Comparison of ENCODE assay signal across 22 cellular contexts in genomic region chr16:11686713-11687112, GRCh38. TPM values are rescaled to one million over a fixed set of nuclear protein-coding genes. Genes with fewer than 3 reads are reported as not detected.
DNase-seq lines count a peak whose midpoint lies in the region; ATAC-seq lines count a peak whose summit lies in the region.
"Had no signal": no experiment of that assay in that cellular context is flagged by ENCODE, and none has a peak within 500 bp of the region (broad histone marks: within the 10 kb centered on the region; RNA-seq: fewer than 3 reads in every experiment).

No MANE protein-coding gene starts in this region.

- H3K9me3 Mint-ChIP-seq in activated naive CD8-positive, alpha-beta T cell treated with anti-CD3 and anti-CD28 coated beads for 36 hours = no peaks in the 10 kb centered on the region
- H3K9me3 Mint-ChIP-seq in activated naive CD8-positive, alpha-beta T cell treated with anti-CD3 and anti-CD28 coated beads, Interleukin-2, amount 50 U/mL, for 24 hours = no peaks in the 10 kb centered on the region
- H3K9me3 Mint-ChIP-seq in naive B cell = peaks cover 0 to 4% (median 0%) of the 10 kb centered on the region in 7 donors
- H3K9me3 Mint-ChIP-seq in activated CD4-positive, alpha-beta memory T cell treated with anti-CD3 and anti-CD28 coated beads for 36 hours = no peaks in the 10 kb centered on the region
- H3K9me3 Mint-ChIP-seq: activated naive CD4-positive, alpha-beta T cell treated with anti-CD3 and anti-CD28 coated beads for 36 hours; GM23338; T-helper 1 cell treated with Interleukin-12 subunit alpha and Interleukin-12 subunit beta and Interleukin-4 antibody, amounts not matched to agents 30 μg/mL and 1 μg/mL, for 36 hours had no signal

- no peak overlapping the region for H3K4me3 Mint-ChIP-seq in activated naive CD8-positive, alpha-beta T cell treated with anti-CD3 and anti-CD28 coated beads for 36 hours
- no peak overlapping the region for H3K4me3 Mint-ChIP-seq in activated naive CD8-positive, alpha-beta T cell treated with anti-CD3 and anti-CD28 coated beads, Interleukin-2, amount 50 U/mL, for 24 hours
- no peak overlapping the region for H3K4me3 Mint-ChIP-seq in T-helper 17 cell
- H3K4me3 Mint-ChIP-seq in naive B cell = peak overlapping the region in 3 of 8 donors; percentile 5 to 61 (median 16)
- H3K4me3 Mint-ChIP-seq in activated CD4-positive, alpha-beta memory T cell treated with anti-CD3 and anti-CD28 coated beads for 36 hours = no peak overlapping the region
- H3K4me3 Mint-ChIP-seq: activated naive CD4-positive, alpha-beta T cell treated with anti-CD3 and anti-CD28 coated beads for 36 hours; GM23338; T-helper 1 cell treated with Interleukin-12 subunit alpha and Interleukin-12 subunit beta and Interleukin-4 antibody, amounts not matched to agents 30 μg/mL and 1 μg/mL, for 36 hours had no signal

- no peak for ATAC-seq in activated naive CD8-positive, alpha-beta T cell treated with anti-CD3 and anti-CD28 coated beads, Interleukin-2, amount 50 U/mL, for 24 hours
- ATAC-seq in T-helper 17 cell (no peak), naive B cell (ENCODE audit: low read depth in 2 of 2) (no peak)
- ATAC-seq: A549, GM23338, heart left ventricle, left lung, Right ventricle myocardium inferior had no signal

- no peaks in the 10 kb centered on the region for H3K9me3 ChIP-seq in T-helper 17 cell (ENCODE audit: control insufficient read depth, low read length, poor library complexity, severe bottlenecking)
- H3K9me3 ChIP-seq: A549; BLaER1 treated with 17β-estradiol and CSF1 and Interleukin-3, amounts not matched to agents 10 nM and 100 nM; heart left ventricle; left lung had no signal

- DNase-seq in activated naive CD8-positive, alpha-beta T cell treated with anti-CD3 and anti-CD28 coated beads for 36 hours = no peak
- no peak for DNase-seq in activated naive CD8-positive, alpha-beta T cell treated with anti-CD3 and anti-CD28 coated beads, Interleukin-2, amount 50 U/mL, for 24 hours
- no peak for DNase-seq in T-helper 17 cell
- DNase-seq in naive B cell = no peak
- no peak for DNase-seq in SK-N-DZ (ENCODE audit: low spot score)
- DNase-seq in activated CD4-positive, alpha-beta memory T cell treated with anti-CD3 and anti-CD28 coated beads for 36 hours = no peak
- no peak for DNase-seq in anterior cingulate cortex (lab: John Stamatoyannopoulos, UW)
- DNase-seq in activated CD8-positive, alpha-beta memory T cell treated with anti-CD3 and anti-CD28 coated beads, Interleukin-2, amount 50 U/mL, for 4 hours = no peak
- DNase-seq: activated naive CD4-positive, alpha-beta T cell treated with anti-CD3 and anti-CD28 coated beads for 36 hours; DMS153; heart left ventricle; left lung; NCI-H146; NCI-H2171 treated with DMSO at 0.1 percent for 48 hours; NCI-H526 treated with DMSO at 0.1 percent for 48 hours; small intestine had no signal

- POLR2A ChIA-PET in activated CD4-positive, alpha-beta memory T cell treated with anti-CD3 and anti-CD28 coated beads for 36 hours (lab: Charles Lee) = no interaction called here

- H3K27me3 Mint-ChIP-seq in activated naive CD8-positive, alpha-beta T cell treated with anti-CD3 and anti-CD28 coated beads for 36 hours = no peaks in the 10 kb centered on the region
- H3K27me3 Mint-ChIP-seq in activated naive CD8-positive, alpha-beta T cell treated with anti-CD3 and anti-CD28 coated beads, Interleukin-2, amount 50 U/mL, for 24 hours = no peaks in the 10 kb centered on the region
- H3K27me3 Mint-ChIP-seq in T-helper 17 cell (no peaks in the 10 kb centered on the region), naive B cell (no peaks in the 10 kb centered on the region)
- no peaks in the 10 kb centered on the region for H3K27me3 Mint-ChIP-seq in activated CD4-positive, alpha-beta memory T cell treated with anti-CD3 and anti-CD28 coated beads for 36 hours
- H3K27me3 Mint-ChIP-seq: progenitor cell of endocrine pancreas had no signal

- intact Hi-C loops in activated CD4-positive, alpha-beta memory T cell treated with anti-CD3 and anti-CD28 coated beads for 36 hours (cut with micrococcal nuclease) = no loop called here

- H3K4me1 Mint-ChIP-seq in activated naive CD8-positive, alpha-beta T cell treated with anti-CD3 and anti-CD28 coated beads for 36 hours = peaks cover 33% of the 10 kb centered on the region
- H3K4me1 Mint-ChIP-seq in activated naive CD8-positive, alpha-beta T cell treated with anti-CD3 and anti-CD28 coated beads, Interleukin-2, amount 50 U/mL, for 24 hours = peaks cover 50% of the 10 kb centered on the region
- H3K4me1 Mint-ChIP-seq in T-helper 17 cell (peaks cover 26% of the 10 kb centered on the region), naive B cell (peaks cover 58 to 87% (median 70%) of the 10 kb centered on the region in 3 donors)
- peaks cover 40% of the 10 kb centered on the region for H3K4me1 Mint-ChIP-seq in activated CD4-positive, alpha-beta memory T cell treated with anti-CD3 and anti-CD28 coated beads for 36 hours (ENCODE audit: low read depth)

- H3K36me3 Mint-ChIP-seq in activated naive CD8-positive, alpha-beta T cell treated with anti-CD3 and anti-CD28 coated beads for 36 hours = peaks cover 23% of the 10 kb centered on the region
- peaks cover 60% of the 10 kb centered on the region for H3K36me3 Mint-ChIP-seq in activated naive CD8-positive, alpha-beta T cell treated with anti-CD3 and anti-CD28 coated beads, Interleukin-2, amount 50 U/mL, for 24 hours (ENCODE audit: low read depth)
- H3K36me3 Mint-ChIP-seq in T-helper 17 cell (ENCODE audit: low read depth) (peaks cover 6% of the 10 kb centered on the region), naive B cell (peaks cover 7 to 14% of the 10 kb centered on the region in 2 donors)
- H3K36me3 Mint-ChIP-seq in activated CD4-positive, alpha-beta memory T cell treated with anti-CD3 and anti-CD28 coated beads for 36 hours = peaks cover 53% of the 10 kb centered on the region

- CTCF ChIA-PET in activated CD4-positive, alpha-beta memory T cell treated with anti-CD3 and anti-CD28 coated beads for 36 hours (lab: Charles Lee) = interaction anchor here (0.6 kb wide), 1 partner anchor 11 kb away, joined by 3 read pairs; no protein-coding TSS in a partner anchor

- H3K27ac Mint-ChIP-seq in activated naive CD8-positive, alpha-beta T cell treated with anti-CD3 and anti-CD28 coated beads for 36 hours = peak overlapping the region; percentile 38
- H3K27ac Mint-ChIP-seq in activated naive CD8-positive, alpha-beta T cell treated with anti-CD3 and anti-CD28 coated beads, Interleukin-2, amount 50 U/mL, for 24 hours = no peak overlapping the region
- H3K27ac Mint-ChIP-seq in T-helper 17 cell (peak overlapping the region; percentile 57), naive B cell (peak overlapping the region in 5 of 6 donors; percentile 16 to 94 (median 76))
- H3K27ac Mint-ChIP-seq in activated CD4-positive, alpha-beta memory T cell treated with anti-CD3 and anti-CD28 coated beads for 36 hours = no peak overlapping the region
- H3K27ac Mint-ChIP-seq: activated naive CD4-positive, alpha-beta T cell treated with anti-CD3 and anti-CD28 coated beads for 36 hours; GM23338; progenitor cell of endocrine pancreas; T-helper 1 cell treated with Interleukin-12 subunit alpha and Interleukin-12 subunit beta and Interleukin-4 antibody, amounts not matched to agents 30 μg/mL and 1 μg/mL, for 36 hours had no signal

RNA-seq across cellular contexts. Expression of gene SNN, which starts 18.5 kb away (rescaled TPM):
- 10 to 100 TPM; 10.3 to 11.2 TPM for total RNA-seq in activated naive CD8-positive, alpha-beta T cell treated with anti-CD3 and anti-CD28 coated beads for 36 hours
- 10 to 100 TPM; 27.8 to 89.7 TPM for total RNA-seq in T-helper 17 cell
- polyA plus RNA-seq in naive B cell (ENCODE audit: low read depth in 6 of 6) = 10 to 100 TPM; 53.0 to 82.7 (median 67.7) TPM
- 51.8 and 56.7 TPM in 2 replicates for polyA plus RNA-seq in SK-N-DZ (2014; cell fraction: cytosol; rRNA removed)
- 21.1 and 27.0 TPM in 2 replicates for polyA plus RNA-seq in SK-N-DZ (2014; cell fraction: nucleus; rRNA removed)
- 1 to 10 TPM; 9.1 TPM for total RNA-seq in activated CD4-positive, alpha-beta memory T cell treated with anti-CD3 and anti-CD28 coated beads for 36 hours

RNA-seq across cellular contexts. Expression of gene TXNDC11, which starts 55.9 kb away (rescaled TPM):
- 10 to 100 TPM; 24.5 to 27.3 TPM for total RNA-seq in activated naive CD8-positive, alpha-beta T cell treated with anti-CD3 and anti-CD28 coated beads for 36 hours
- total RNA-seq in T-helper 17 cell = 100 to 1,000 TPM in 1 of 2 donors, 10 to 100 TPM in 1; 87.5 to 103 TPM
- 10 to 100 TPM; 34.6 to 65.6 (median 40.2) TPM for polyA plus RNA-seq in naive B cell (ENCODE audit: low read depth in 6 of 6)
- polyA plus RNA-seq in SK-N-DZ (2014; cell fraction: cytosol; rRNA removed) = 14.1 and 17.7 TPM in 2 replicates
- 12.7 and 12.9 TPM in 2 replicates for polyA plus RNA-seq in SK-N-DZ (2014; cell fraction: nucleus; rRNA removed)
- total RNA-seq in activated CD4-positive, alpha-beta memory T cell treated with anti-CD3 and anti-CD28 coated beads for 36 hours = 10 to 100 TPM; 28.4 to 29.9 TPM

Comparison
In these comparisons a context has a peak if more than half of its experiments do, and no peak if none do; other contexts are left out.
1. H3K27ac Mint-ChIP-seq: peak in activated naive CD8-positive, alpha-beta T cell treated with anti-CD3 and anti-CD28 coated beads for 36 hours (single experiment), T-helper 17 cell (single experiment) and naive B cell (5 of 6); none in activated naive CD8-positive, alpha-beta T cell treated with anti-CD3 and anti-CD28 coated beads, Interleukin-2, amount 50 U/mL, for 24 hours (single experiment) and activated CD4-positive, alpha-beta memory T cell treated with anti-CD3 and anti-CD28 coated beads for 36 hours (single experiment).